In the genomic region with DNA sequence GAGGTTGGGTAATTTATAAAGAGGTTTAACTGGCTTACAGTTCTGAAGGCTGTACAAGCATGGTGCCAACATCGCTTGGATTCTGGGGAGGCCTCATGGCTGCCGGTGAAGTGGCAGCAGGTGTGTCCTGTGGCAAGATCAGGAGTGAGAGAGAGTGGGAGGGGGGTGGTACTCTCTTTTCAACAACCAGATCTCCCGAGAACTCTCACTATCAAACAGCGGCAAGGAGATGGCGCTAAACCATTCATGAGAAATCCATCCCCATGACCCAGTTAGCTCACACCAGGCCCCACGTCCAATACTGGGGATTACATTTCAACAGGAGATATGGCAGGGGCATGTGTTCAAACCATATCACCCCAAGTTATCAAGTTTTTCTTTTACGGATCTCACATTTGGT, we compare ENCODE assay signal across 23 cellular contexts.
"Had no signal": no experiment of that assay in that cellular context is flagged by ENCODE, and none has a peak within 500 bp of the region (broad histone marks: within the 10 kb centered on the region; RNA-seq: fewer than 3 reads in every experiment).

No MANE protein-coding gene starts in this region.

- H3K27me3 ChIP-seq: hepatocyte, right atrium auricular region had no signal

- H3K36me3 ChIP-seq: esophagus muscularis mucosa, left lung, prostate gland, right atrium auricular region, stomach, suprapubic skin, tibial nerve had no signal

- H3K79me2 ChIP-seq: hepatocyte had no signal

- H3K4me3 ChIP-seq: coronary artery, esophagus muscularis mucosa, hepatocyte, left lung, lung, prostate gland, right atrium auricular region, stomach, suprapubic skin, tibial nerve had no signal

- H2AFZ ChIP-seq: hepatocyte had no signal

- ATAC-seq: left lung; naive thymus-derived CD8-positive, alpha-beta T cell; stimulated activated memory B cell treated with anti-CD40 and anti-IgM and Interleukin-4, amounts not matched to agents 10 μg/mL and 1 μg/mL and 100 μg/mL, for 72 hours had no signal

- DNase-seq: activated CD4-positive, alpha-beta T cell treated with anti-CD3 and anti-CD28 coated beads for 4 hours; activated CD4-positive, alpha-beta T cell treated with anti-CD3 and anti-CD28 coated beads, Interleukin-2, amount 50 U/mL, for 48 hours; activated CD4-positive, CD25-positive, alpha-beta regulatory T cell; activated naive CD4-positive, alpha-beta T cell treated with anti-CD3 and anti-CD28 coated beads for 36 hours; activated naive CD8-positive, alpha-beta T cell treated with anti-CD3 and anti-CD28 coated beads, Interleukin-2, amount 10 ng/mL, durations not matched to agents 7 days and 5 days; activated T-cell treated with anti-CD3 and anti-CD28 coated beads, Interleukin-2, amount 50 U/mL, for 48 hours; amniotic stem cell; cerebellar nuclear complex; glutamatergic neuron; kidney glomerular epithelial cell; left lung; naive thymus-derived CD8-positive, alpha-beta T cell; stimulated activated CD4-positive, alpha-beta T cell treated with anti-CD3 and anti-CD28 coated beads, Interleukin-15, amount 100 ng/mL, for 24 hours; stomach had no signal

- H3K4me1 ChIP-seq: esophagus muscularis mucosa, left lung, prostate gland, right atrium auricular region, stomach, suprapubic skin, tibial nerve had no signal

- H3K27ac ChIP-seq: coronary artery, esophagus muscularis mucosa, hepatocyte, left lung, prostate gland, right atrium auricular region, stomach, suprapubic skin, tibial nerve had no signal

- H3K4me2 ChIP-seq: hepatocyte had no signal

- H3K9me3 ChIP-seq: esophagus muscularis mucosa, left lung, prostate gland, right atrium auricular region, stomach, suprapubic skin, tibial nerve had no signal
